1 cellular context compared by ENCODE assay signal in genomic region chr11:72787262-72788104, GRCh38.
TF ChIP-seq lines count a peak whose summit lies in the region.

No MANE protein-coding gene starts in this region.

TF ChIP-seq in K562, 482 proteins besides CTCF, POLR2A, EP300 and RAD21 (continued from another document):
- TF ChIP-seq ATF4 (CRISPR knock-in tag; IDR thresholded peaks at IDR 0.05) (no peak), ELF1 (tag; IDR thresholded peaks at IDR 0.05) (no peak; the same call in 1 of the 2 replicates), ZNF431 (CRISPR knock-in tag; IDR thresholded peaks at IDR 0.05) (0 out of 2 replicates have a peak, but pooled peaks have one; percentile 25), OTX1 (CRISPR knock-in tag; IDR thresholded peaks at IDR 0.05) (no peak), MITF (IDR thresholded peaks at IDR 0.05) (no peak), ETV5 (CRISPR knock-in tag; IDR thresholded peaks at IDR 0.05; ENCODE audit: low read depth) (no peak), ARID2 (IDR thresholded peaks at IDR 0.05) (no peak), BHLHE40 (IDR thresholded peaks at IDR 0.05; ENCODE audit: low read length) (no peak), TCF3 (CRISPR knock-in tag; IDR thresholded peaks at IDR 0.05) (0 out of 2 replicates have a peak, but pooled peaks have one; percentile 13)
